ENCODE assay signal across 1 cellular context in the genomic region with DNA sequence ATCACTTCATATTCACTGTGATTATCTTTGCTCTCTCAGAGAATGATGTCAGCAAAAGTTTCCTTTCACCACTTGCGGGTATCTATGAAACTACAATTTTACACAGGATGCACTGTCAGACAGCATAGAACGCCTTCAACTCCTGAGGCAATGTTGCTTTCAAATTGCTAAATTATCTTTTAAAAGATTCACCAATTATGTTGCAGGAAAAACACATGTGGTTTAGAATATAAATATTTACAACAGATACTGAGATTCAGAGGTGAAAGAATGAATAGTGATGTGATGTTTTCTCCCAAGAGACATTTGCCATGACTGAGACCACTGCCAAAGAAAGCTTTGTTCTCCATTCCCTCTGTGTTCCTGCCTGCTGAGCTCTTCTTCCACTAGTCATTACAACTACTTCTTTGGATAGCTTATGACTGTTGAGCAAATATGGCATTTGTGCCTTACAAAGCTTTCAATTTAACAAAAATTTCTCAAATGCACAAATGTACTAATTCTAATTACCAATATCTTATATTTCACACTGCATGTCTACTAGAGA.
TF ChIP-seq lines count a peak whose summit lies in the region.

No MANE protein-coding gene starts in this region.

TF ChIP-seq in HepG2, 621 proteins besides CTCF, POLR2A, EP300 and RAD21 (continued from another document):
- TF ChIP-seq, protein P1, sequence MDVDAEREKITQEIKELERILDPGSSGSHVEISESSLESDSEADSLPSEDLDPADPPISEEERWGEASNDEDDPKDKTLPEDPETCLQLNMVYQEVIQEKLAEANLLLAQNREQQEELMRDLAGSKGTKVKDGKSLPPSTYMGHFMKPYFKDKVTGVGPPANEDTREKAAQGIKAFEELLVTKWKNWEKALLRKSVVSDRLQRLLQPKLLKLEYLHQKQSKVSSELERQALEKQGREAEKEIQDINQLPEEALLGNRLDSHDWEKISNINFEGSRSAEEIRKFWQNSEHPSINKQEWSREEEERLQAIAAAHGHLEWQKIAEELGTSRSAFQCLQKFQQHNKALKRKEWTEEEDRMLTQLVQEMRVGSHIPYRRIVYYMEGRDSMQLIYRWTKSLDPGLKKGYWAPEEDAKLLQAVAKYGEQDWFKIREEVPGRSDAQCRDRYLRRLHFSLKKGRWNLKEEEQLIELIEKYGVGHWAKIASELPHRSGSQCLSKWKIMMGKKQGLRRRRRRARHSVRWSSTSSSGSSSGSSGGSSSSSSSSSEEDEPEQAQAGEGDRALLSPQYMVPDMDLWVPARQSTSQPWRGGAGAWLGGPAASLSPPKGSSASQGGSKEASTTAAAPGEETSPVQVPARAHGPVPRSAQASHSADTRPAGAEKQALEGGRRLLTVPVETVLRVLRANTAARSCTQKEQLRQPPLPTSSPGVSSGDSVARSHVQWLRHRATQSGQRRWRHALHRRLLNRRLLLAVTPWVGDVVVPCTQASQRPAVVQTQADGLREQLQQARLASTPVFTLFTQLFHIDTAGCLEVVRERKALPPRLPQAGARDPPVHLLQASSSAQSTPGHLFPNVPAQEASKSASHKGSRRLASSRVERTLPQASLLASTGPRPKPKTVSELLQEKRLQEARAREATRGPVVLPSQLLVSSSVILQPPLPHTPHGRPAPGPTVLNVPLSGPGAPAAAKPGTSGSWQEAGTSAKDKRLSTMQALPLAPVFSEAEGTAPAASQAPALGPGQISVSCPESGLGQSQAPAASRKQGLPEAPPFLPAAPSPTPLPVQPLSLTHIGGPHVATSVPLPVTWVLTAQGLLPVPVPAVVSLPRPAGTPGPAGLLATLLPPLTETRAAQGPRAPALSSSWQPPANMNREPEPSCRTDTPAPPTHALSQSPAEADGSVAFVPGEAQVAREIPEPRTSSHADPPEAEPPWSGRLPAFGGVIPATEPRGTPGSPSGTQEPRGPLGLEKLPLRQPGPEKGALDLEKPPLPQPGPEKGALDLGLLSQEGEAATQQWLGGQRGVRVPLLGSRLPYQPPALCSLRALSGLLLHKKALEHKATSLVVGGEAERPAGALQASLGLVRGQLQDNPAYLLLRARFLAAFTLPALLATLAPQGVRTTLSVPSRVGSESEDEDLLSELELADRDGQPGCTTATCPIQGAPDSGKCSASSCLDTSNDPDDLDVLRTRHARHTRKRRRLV (CRISPR knock-in tag; IDR thresholded peaks at IDR 0.05), result no peak
- TF ChIP-seq RXRB (CRISPR knock-in tag; IDR thresholded peaks at IDR 0.05; ENCODE audit: borderline replicate concordance) (no peak), SSRP1 (CRISPR knock-in tag; IDR thresholded peaks at IDR 0.05) (no peak), LCORL (IDR thresholded peaks at IDR 0.05) (no peak), LCORL (CRISPR knock-in tag; IDR thresholded peaks at IDR 0.05) (no peak), MAFG (CRISPR knock-in tag; IDR thresholded peaks at IDR 0.05) (no peak), ZNF777 (CRISPR knock-in tag; IDR thresholded peaks at IDR 0.05) (no peak), KAT2B (IDR thresholded peaks at IDR 0.05; ENCODE audit: borderline replicate concordance, low read depth, low read length) (no peak), ATRX (CRISPR knock-in tag; IDR thresholded peaks at IDR 0.05; ENCODE audit: borderline replicate concordance) (no peak)
